ENCODE assay signal across 24 cellular contexts in the genomic region with DNA sequence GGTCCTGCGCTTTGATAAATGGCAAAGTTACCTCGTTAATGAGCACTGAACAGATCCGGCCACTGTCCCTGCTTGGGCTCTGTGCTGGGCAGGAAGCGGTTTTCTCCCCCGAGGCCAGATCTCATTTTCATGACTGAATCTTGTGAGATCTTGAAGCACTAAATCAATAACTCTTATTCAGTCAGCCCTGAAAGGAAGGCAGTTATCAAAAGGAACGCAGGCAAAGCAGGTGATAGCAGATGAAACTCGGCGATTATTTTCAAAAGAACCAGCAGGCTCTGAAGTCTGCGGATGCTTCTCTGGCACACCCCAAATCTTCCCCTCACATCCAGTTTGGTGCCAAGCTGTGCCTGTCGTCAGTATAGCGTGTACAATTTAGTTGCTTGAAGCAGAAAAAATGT.
DNase-seq lines count a peak whose midpoint lies in the region; ATAC-seq, FAIRE-seq and TF ChIP-seq lines count a peak whose summit lies in the region.
"Had no signal": no experiment of that assay in that cellular context is flagged by ENCODE, and none has a peak within 500 bp of the region (broad histone marks: within the 10 kb centered on the region; RNA-seq: fewer than 3 reads in every experiment).

No MANE protein-coding gene starts in this region.

- H3K4me3 Mint-ChIP-seq in nephron progenitor cell = no peak overlapping the region
- H3K4me3 Mint-ChIP-seq: memory B cell; natural killer cell treated with Interleukin-12 subunit alpha and Interleukin-12 subunit beta and Interleukin-15 and Interleukin-18, amount 100 ng/mL, for 72 hours had no signal

- H3K36me3 ChIP-seq in BLaER1 treated with 17β-estradiol and CSF1 and Interleukin-3, amounts not matched to agents 10 nM and 100 nM = no peaks in the 10 kb centered on the region
- no peaks in the 10 kb centered on the region for H3K36me3 ChIP-seq in K562 (ENCODE audit: control insufficient read depth, insufficient read depth, low read length)
- H3K36me3 ChIP-seq: tibial nerve had no signal

- H3K9ac ChIP-seq in BLaER1 treated with 17β-estradiol and CSF1 and Interleukin-3, amounts not matched to agents 10 nM and 100 nM = peak overlapping the region in 1 of 11 experiments; percentile 5; a peak in 1 of 22 replicates
- no peak overlapping the region; a peak in 2 of 4 replicates for H3K9ac ChIP-seq in K562 (ENCODE audit: insufficient read depth in 1 of 2, low read depth in 2 of 2, low read length in 2 of 2)

- in situ Hi-C loops in K562 (cut with MboI) = no loop called here

- peaks cover 38% of the 10 kb centered on the region for H3K4me1 Mint-ChIP-seq in nephron progenitor cell
- H3K4me1 Mint-ChIP-seq: memory B cell had no signal

- no peaks in the 10 kb centered on the region for H3K36me3 Mint-ChIP-seq in nephron progenitor cell (ENCODE audit: low read depth)
- H3K36me3 Mint-ChIP-seq: memory B cell; natural killer cell treated with Interleukin-12 subunit alpha and Interleukin-12 subunit beta and Interleukin-15 and Interleukin-18, amount 100 ng/mL, for 72 hours had no signal

- TF ChIP-seq RAD21 in K562 (CRISPR knock-in tag; conservative IDR thresholded peaks at IDR 0.05 in 1 of 2, IDR thresholded peaks at IDR 0.05 in 1 of 2) = no peak

- no peak for TF ChIP-seq CTCF in K562 (IDR thresholded peaks at IDR 0.05 in 2 of 3, conservative IDR thresholded peaks at IDR 0.05 in 1 of 3; ENCODE audit: insufficient read depth in 2 of 3, low read depth in 1 of 3, low read length in 3 of 3)
- TF ChIP-seq CTCF in nephron progenitor cell (IDR thresholded peaks at IDR 0.05) = no peak

- peaks cover 0 to 18% (median 10%) of the 10 kb centered on the region in 11 experiments; a peak in 16 of 22 replicates for H3K9me3 ChIP-seq in BLaER1 treated with 17β-estradiol and CSF1 and Interleukin-3, amounts not matched to agents 10 nM and 100 nM (replicated peaks in 1 of 11)
- H3K9me3 ChIP-seq in K562 (replicated peaks; ENCODE audit: control insufficient read depth, insufficient read depth, low read depth, low read length) = no peaks in the 10 kb centered on the region
- H3K9me3 ChIP-seq: psoas muscle, tibial nerve had no signal

- no peak for TF ChIP-seq EP300 in K562 (IDR thresholded peaks at IDR 0.05; ENCODE audit: low read length)

- FAIRE-seq in K562 (lab: Jason Lieb, UNC) = no peak
- FAIRE-seq: bronchial epithelial cell, frontal cortex, H1 had no signal

- no peaks in the 10 kb centered on the region for H4K20me1 ChIP-seq in BLaER1 treated with 17β-estradiol and CSF1 and Interleukin-3, amounts not matched to agents 10 nM and 100 nM
- H4K20me1 ChIP-seq in K562 (replicated peaks; ENCODE audit: control insufficient read depth, insufficient read depth, low read length) = no peaks in the 10 kb centered on the region

- H3K9me1 ChIP-seq in K562 (ENCODE audit: control insufficient read depth, insufficient read depth, low read length) = no peaks in the 10 kb centered on the region

- peaks cover 8 to 29% (median 18%) of the 10 kb centered on the region in 10 experiments for H3K4me1 ChIP-seq in BLaER1 treated with 17β-estradiol and CSF1 and Interleukin-3, amounts not matched to agents 10 nM and 100 nM
- H3K4me1 ChIP-seq in K562 (replicated peaks in 1 of 2; ENCODE audit: control insufficient read depth in 2 of 2, insufficient read depth in 2 of 2, low read length in 2 of 2) = peaks cover 4 to 12% of the 10 kb centered on the region in 2 experiments; a peak in 3 of 5 replicates
- H3K4me1 ChIP-seq: psoas muscle had no signal

- H3K27ac Mint-ChIP-seq in nephron progenitor cell = peak overlapping the region; percentile 31
- H3K27ac Mint-ChIP-seq: memory B cell; natural killer cell treated with Interleukin-12 subunit alpha and Interleukin-12 subunit beta and Interleukin-15 and Interleukin-18, amount 100 ng/mL, for 72 hours had no signal

- no peaks in the 10 kb centered on the region for H3K27me3 Mint-ChIP-seq in nephron progenitor cell (ENCODE audit: low read depth, poor library complexity)
- H3K27me3 Mint-ChIP-seq: memory B cell had no signal

- no peaks in the 10 kb centered on the region for H3K79me2 ChIP-seq in K562 (ENCODE audit: control insufficient read depth, insufficient read depth, low read length)

- DNase-seq in NCI-H146 treated with DMSO at 0.1 percent for 48 hours (lab: John Stamatoyannopoulos, UW; ENCODE audit: unreplicated experiment) (peak; percentile 19), K562 (ENCODE audit: extremely low read depth in 1 of 4, low spot score in 3 of 4) (peak in 1 of 4 experiments; percentile 37), nephron progenitor cell (no peak), glomerular visceral epithelial cell (ENCODE audit: extremely low spot score) (no peak), NCI-H1048 (lab: John Stamatoyannopoulos, UW) (no peak), iPS-NIHi11 (ENCODE audit: low spot score) (no peak), midbrain (lab: John Stamatoyannopoulos, UW) (no peak)
- DNase-seq: activated CD8-positive, alpha-beta memory T cell treated with anti-CD3 and anti-CD28 coated beads, Interleukin-2, amount 50 U/mL, for 48 hours; DND-41; NCI-H2029 treated with DMSO at 0.1 percent for 48 hours; NCI-H510A treated with DMSO at 0.1 percent for 48 hours; NK-92 treated with Interleukin-12 subunit alpha and Interleukin-12 subunit beta, amount 100 ng/mL, for 24 hours; psoas muscle; stimulated activated CD4-positive, alpha-beta T cell treated with anti-CD3 and anti-CD28 coated beads, Interleukin-2, amount 100 ng/mL, for 48 hours; stimulated activated naive CD8-positive, alpha-beta T cell treated with anti-CD3 and anti-CD28 coated beads, Interleukin-15, Interleukin-2, amounts not matched to agents 100 U/mL and 50 U/mL, for 24 hours; T-helper 1 cell had no signal

- POLR2A ChIA-PET in K562 (lab: Yijun Ruan, JAX) = no interaction called here

- BruUV-seq in K562 (replicated peaks; lab: Mats Ljungman, UMichigan) = no TSS peak

- intact Hi-C loops in K562 (cut with micrococcal nuclease) = no loop called here

- CTCF ChIA-PET in K562 (lab: Yijun Ruan, JAX; ENCODE audit: low intra/inter-chr PET ratio) = interaction anchor here (0.7 kb wide), 1 partner anchor 23 kb away, joined by 3 read pairs; no protein-coding TSS in a partner anchor

- TF ChIP-seq POLR2A in K562 (conservative IDR thresholded peaks at IDR 0.05) = no peak

- H3K27ac ChIP-seq in BLaER1 treated with 17β-estradiol and CSF1 and Interleukin-3, amounts not matched to agents 10 nM and 100 nM = no peak overlapping the region
- no peak overlapping the region; the same call in 2 of the 3 replicates for H3K27ac ChIP-seq in K562 (ENCODE audit: extremely low read depth, low read depth, low read length)
- H3K27ac ChIP-seq: psoas muscle, tibial nerve had no signal

- H3K9me3 Mint-ChIP-seq in nephron progenitor cell = peaks cover 5% of the 10 kb centered on the region
- H3K9me3 Mint-ChIP-seq: memory B cell; natural killer cell treated with Interleukin-12 subunit alpha and Interleukin-12 subunit beta and Interleukin-15 and Interleukin-18, amount 100 ng/mL, for 72 hours had no signal

- H3K4me2 ChIP-seq in BLaER1 treated with 17β-estradiol and CSF1 and Interleukin-3, amounts not matched to agents 10 nM and 100 nM = peak overlapping the region; percentile 55 to 82 (median 73)
- H3K4me2 ChIP-seq in K562 (ENCODE audit: insufficient read depth, low read length) = peak overlapping the region; percentile 41; the same call in 1 of the 2 replicates

- peak overlapping the region in 1 of 10 experiments; percentile 30; a peak in 2 of 20 replicates for H3K4me3 ChIP-seq in BLaER1 treated with 17β-estradiol and CSF1 and Interleukin-3, amounts not matched to agents 10 nM and 100 nM
- no peak overlapping the region for H3K4me3 ChIP-seq in K562
- H3K4me3 ChIP-seq: psoas muscle, skin epidermis, tibial nerve had no signal

- no peaks in the 10 kb centered on the region for H3K27me3 ChIP-seq in BLaER1 treated with 17β-estradiol and CSF1 and Interleukin-3, amounts not matched to agents 10 nM and 100 nM
- H3K27me3 ChIP-seq in K562 (ENCODE audit: control insufficient read depth in 2 of 2, insufficient read depth in 2 of 2, low read length in 2 of 2) = no peaks in the 10 kb centered on the region
- H3K27me3 ChIP-seq: tibial nerve had no signal

- WGBS in K562 (ENCODE audit: insufficient coverage, low coverage, missing lambda C conversion rate) = 19% methylated on average over 11 of the region's 11 CpGs

- ATAC-seq in K562 = peak; percentile 60
- ATAC-seq: natural killer cell treated with Interleukin-12 subunit alpha and Interleukin-12 subunit beta and Interleukin-15 and Interleukin-18, amount 100 ng/mL, for 72 hours; psoas muscle; stimulated activated naive CD8-positive, alpha-beta T cell treated with anti-CD3 and anti-CD28 coated beads, Interleukin-15, Interleukin-2, amounts not matched to agents 100 U/mL and 50 U/mL, for 24 hours had no signal

- peak overlapping the region; percentile 87 for H2AFZ ChIP-seq in K562 (ENCODE audit: low read depth, low read length)

TF ChIP-seq in K562, 482 proteins besides CTCF, POLR2A, EP300 and RAD21 (continues in another document):
- no peak for TF ChIP-seq GTF2E2 (tag; IDR thresholded peaks at IDR 0.05)
- no peak for TF ChIP-seq NFYB (IDR thresholded peaks at IDR 0.05; ENCODE audit: extremely low read depth, insufficient read length)
- TF ChIP-seq SIRT6 (IDR thresholded peaks at IDR 0.05; ENCODE audit: low read depth, low read length) = no peak
- no peak for TF ChIP-seq RBM34 (IDR thresholded peaks at IDR 0.05; ENCODE audit: borderline replicate concordance, insufficient read depth, low read length)
- TF ChIP-seq, protein P1, sequence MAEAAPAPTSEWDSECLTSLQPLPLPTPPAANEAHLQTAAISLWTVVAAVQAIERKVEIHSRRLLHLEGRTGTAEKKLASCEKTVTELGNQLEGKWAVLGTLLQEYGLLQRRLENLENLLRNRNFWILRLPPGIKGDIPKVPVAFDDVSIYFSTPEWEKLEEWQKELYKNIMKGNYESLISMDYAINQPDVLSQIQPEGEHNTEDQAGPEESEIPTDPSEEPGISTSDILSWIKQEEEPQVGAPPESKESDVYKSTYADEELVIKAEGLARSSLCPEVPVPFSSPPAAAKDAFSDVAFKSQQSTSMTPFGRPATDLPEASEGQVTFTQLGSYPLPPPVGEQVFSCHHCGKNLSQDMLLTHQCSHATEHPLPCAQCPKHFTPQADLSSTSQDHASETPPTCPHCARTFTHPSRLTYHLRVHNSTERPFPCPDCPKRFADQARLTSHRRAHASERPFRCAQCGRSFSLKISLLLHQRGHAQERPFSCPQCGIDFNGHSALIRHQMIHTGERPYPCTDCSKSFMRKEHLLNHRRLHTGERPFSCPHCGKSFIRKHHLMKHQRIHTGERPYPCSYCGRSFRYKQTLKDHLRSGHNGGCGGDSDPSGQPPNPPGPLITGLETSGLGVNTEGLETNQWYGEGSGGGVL (CRISPR knock-in tag; IDR thresholded peaks at IDR 0.05) = no peak
- peak; percentile 50 for TF ChIP-seq TEAD4 (IDR thresholded peaks at IDR 0.05; ENCODE audit: low read length)
- TF ChIP-seq TEAD4 (CRISPR knock-in tag; IDR thresholded peaks at IDR 0.05; ENCODE audit: borderline replicate concordance) = no peak
- TF ChIP-seq ZNF507 (tag; conservative IDR thresholded peaks at IDR 0.05) = no peak
- no peak for TF ChIP-seq MAFK (IDR thresholded peaks at IDR 0.05; ENCODE audit: low read length)
- TF ChIP-seq PTTG1 (tag; IDR thresholded peaks at IDR 0.05; ENCODE audit: low read depth) = no peak
- peak; percentile 50 for TF ChIP-seq CBFA2T3 (IDR thresholded peaks at IDR 0.05)
